1 cellular context compared by ENCODE assay signal in genomic region chr1:166489356-166489669, GRCh38.
TF ChIP-seq lines count a peak whose summit lies in the region.

No MANE protein-coding gene starts in this region.

TF ChIP-seq in H1, 55 proteins besides CTCF, POLR2A, EP300 and RAD21 (continued from another document):
- TF ChIP-seq ATF2 (IDR thresholded peaks at IDR 0.05; ENCODE audit: low read length) (no peak), JUND (IDR thresholded peaks at IDR 0.05; ENCODE audit: low read length) (no peak), ZNF274 (IDR thresholded peaks at IDR 0.05; ENCODE audit: borderline replicate concordance, extremely low read depth, low read length) (no peak), BCL11A (IDR thresholded peaks at IDR 0.05; ENCODE audit: low read depth in 2 of 2, low read length in 2 of 2) (no peak), EZH2 (IDR thresholded peaks at IDR 0.05; ENCODE audit: low read depth, low read length, severe bottlenecking) (no peak), RBBP5 (IDR thresholded peaks at IDR 0.05; ENCODE audit: borderline replicate concordance, low read depth, low read length) (no peak), MAX (IDR thresholded peaks at IDR 0.05) (no peak), E2F6 (IDR thresholded peaks at IDR 0.05) (no peak), BRCA1 (IDR thresholded peaks at IDR 0.05; ENCODE audit: low read depth, low read length) (no peak), ATF3 (IDR thresholded peaks at IDR 0.05; ENCODE audit: insufficient read depth, low read depth, low read length) (no peak), RFX5 (IDR thresholded peaks at IDR 0.05; ENCODE audit: borderline replicate concordance, low read depth, low read length) (no peak), CTBP2 (IDR thresholded peaks at IDR 0.05; ENCODE audit: borderline replicate concordance, insufficient read depth, insufficient read length, low read length) (no peak), POLR2AphosphoS5 (IDR thresholded peaks at IDR 0.05; ENCODE audit: low read depth, low read length) (no peak)
